ENCODE assay signal across 1 cellular context in genomic region chr3:31370681-31371080, GRCh38.
TF ChIP-seq lines count a peak whose summit lies in the region.

No MANE protein-coding gene starts in this region.

TF ChIP-seq in HepG2, 621 proteins besides CTCF, POLR2A, EP300 and RAD21 (continued from another document and continues in another):
- no peak for TF ChIP-seq DMTF1 (CRISPR knock-in tag; IDR thresholded peaks at IDR 0.05)
- TF ChIP-seq ZNF331 (CRISPR knock-in tag; IDR thresholded peaks at IDR 0.05), result no peak; the same call in 1 of the 2 replicates
- no peak for TF ChIP-seq DRAP1 (CRISPR knock-in tag; IDR thresholded peaks at IDR 0.05)
- no peak for TF ChIP-seq TIGD3 (CRISPR knock-in tag; IDR thresholded peaks at IDR 0.05; ENCODE audit: borderline replicate concordance)
- no peak for TF ChIP-seq NFIB (CRISPR knock-in tag; IDR thresholded peaks at IDR 0.05; ENCODE audit: borderline replicate concordance)
- TF ChIP-seq FIP1L1 (IDR thresholded peaks at IDR 0.05; ENCODE audit: borderline replicate concordance, insufficient read depth, low read depth, low read length), result no peak
- TF ChIP-seq MXD3 (CRISPR knock-in tag; IDR thresholded peaks at IDR 0.05), result no peak
- TF ChIP-seq GMEB2 (CRISPR knock-in tag; IDR thresholded peaks at IDR 0.05; ENCODE audit: low read depth), result no peak
- no peak for TF ChIP-seq MYC (CRISPR knock-in tag; IDR thresholded peaks at IDR 0.05; ENCODE audit: borderline replicate concordance)
- TF ChIP-seq ETS1 (CRISPR knock-in tag; IDR thresholded peaks at IDR 0.05), result no peak
- 0 out of 2 replicates have a peak, but pooled peaks have one; percentile 5 for TF ChIP-seq FOSL2 (CRISPR knock-in tag; IDR thresholded peaks at IDR 0.05)
- TF ChIP-seq E2F1 (CRISPR knock-in tag; IDR thresholded peaks at IDR 0.05), result no peak
- TF ChIP-seq CREM (IDR thresholded peaks at IDR 0.05), result peak; percentile 51; the same call in 1 of the 2 replicates
- no peak for TF ChIP-seq CREM (CRISPR knock-in tag; IDR thresholded peaks at IDR 0.05)
- no peak for TF ChIP-seq STAT6 (CRISPR knock-in tag; IDR thresholded peaks at IDR 0.05; ENCODE audit: borderline replicate concordance)
- TF ChIP-seq SMARCC2 (IDR thresholded peaks at IDR 0.05), result no peak
- no peak for TF ChIP-seq FOXA3 (CRISPR knock-in tag; IDR thresholded peaks at IDR 0.05)
- no peak for TF ChIP-seq ZNF33B (CRISPR knock-in tag; IDR thresholded peaks at IDR 0.05)
- 0 out of 2 replicates have a peak, but pooled peaks have one; percentile 53 for TF ChIP-seq SMAD9 (CRISPR knock-in tag; IDR thresholded peaks at IDR 0.05)
- TF ChIP-seq SNAPC5 (CRISPR knock-in tag; IDR thresholded peaks at IDR 0.05; ENCODE audit: borderline replicate concordance), result no peak
- TF ChIP-seq THRA (CRISPR knock-in tag; IDR thresholded peaks at IDR 0.05; ENCODE audit: borderline replicate concordance), result no peak
- TF ChIP-seq ZNF562 (CRISPR knock-in tag; IDR thresholded peaks at IDR 0.05; ENCODE audit: borderline replicate concordance), result no peak
- no peak for TF ChIP-seq MED8 (CRISPR knock-in tag; IDR thresholded peaks at IDR 0.05; ENCODE audit: insufficient replicate concordance)
- TF ChIP-seq NCOR1 (IDR thresholded peaks at IDR 0.05; ENCODE audit: borderline replicate concordance, low read length), result no peak
- no peak for TF ChIP-seq ZNF530 (CRISPR knock-in tag; IDR thresholded peaks at IDR 0.05; ENCODE audit: low read depth)
- TF ChIP-seq DZIP1 (CRISPR knock-in tag; IDR thresholded peaks at IDR 0.05), result no peak
- TF ChIP-seq KDM3A (CRISPR knock-in tag; IDR thresholded peaks at IDR 0.05; ENCODE audit: low read depth), result no peak
- no peak for TF ChIP-seq MBD4 (IDR thresholded peaks at IDR 0.05; ENCODE audit: borderline replicate concordance, low read length)
- no peak for TF ChIP-seq SKIL (CRISPR knock-in tag; IDR thresholded peaks at IDR 0.05; ENCODE audit: borderline replicate concordance)
- TF ChIP-seq ZNF784 (CRISPR knock-in tag; IDR thresholded peaks at IDR 0.05; ENCODE audit: borderline replicate concordance), result no peak
- TF ChIP-seq ZNF782 (CRISPR knock-in tag; IDR thresholded peaks at IDR 0.05; ENCODE audit: borderline replicate concordance), result no peak
- peak; percentile 36 for TF ChIP-seq BCL6 (CRISPR knock-in tag; IDR thresholded peaks at IDR 0.05)
- TF ChIP-seq ZBTB39 (CRISPR knock-in tag; IDR thresholded peaks at IDR 0.05), result no peak
- peak; percentile 58 for TF ChIP-seq GATAD2A (CRISPR knock-in tag; IDR thresholded peaks at IDR 0.05)
